8 cellular contexts compared by ENCODE assay signal in genomic region chr1:12617511-12617900, GRCh38. TPM values are rescaled to one million over a fixed set of nuclear protein-coding genes. Genes with fewer than 3 reads are reported as not detected.
DNase-seq lines count a peak whose midpoint lies in the region; ATAC-seq and TF ChIP-seq lines count a peak whose summit lies in the region.

No MANE protein-coding gene starts in this region.

- no peaks in the 10 kb centered on the region for H3K9me3 ChIP-seq in SK-N-SH

- no peak for TF ChIP-seq EP300 in SK-N-SH (IDR thresholded peaks at IDR 0.05; ENCODE audit: borderline replicate concordance in 1 of 2, low read depth in 1 of 2, low read length in 1 of 2)

- POLR2A ChIA-PET in SK-N-SH (lab: Yijun Ruan, JAX) = interaction anchor here (0.6 to 1.2 kb wide), 2 partner anchors 22 to 139 kb away, joined by 3 to 4 read pairs; no protein-coding TSS in a partner anchor

- peaks cover 69% of the 10 kb centered on the region for H3K4me1 Mint-ChIP-seq in activated T-helper 1 cell treated with anti-CD3 and anti-CD28 coated beads, Interleukin-12 subunit alpha, Interleukin-12 subunit beta, Interleukin-2, Interleukin-4 antibody, amounts not matched to agents 30 ng/mL and 10 ng/mL and 1 ng/mL, durations not matched to agents 14 hours and 24 hours and 36 hours (ENCODE audit: low read depth)
- H3K4me1 Mint-ChIP-seq in glutamatergic neuron (ENCODE audit: low read depth, unreplicated experiment) = peaks cover 3% of the 10 kb centered on the region

- peak overlapping the region; percentile 86 for H3K4me2 ChIP-seq in SK-N-SH

- DNase-seq in SK-N-SH = no peak
- peak; percentile 56 for DNase-seq in activated T-helper 1 cell treated with anti-CD3 and anti-CD28 coated beads, Interleukin-12 subunit alpha, Interleukin-12 subunit beta, Interleukin-2, Interleukin-4 antibody, amounts not matched to agents 30 ng/mL and 10 ng/mL and 1 ng/mL, durations not matched to agents 14 hours and 24 hours and 36 hours (ENCODE audit: low spot score)
- no peak for DNase-seq in glutamatergic neuron
- peak; percentile 41 to 42 for DNase-seq in stimulated activated CD4-positive, alpha-beta T cell treated with anti-CD3 and anti-CD28 coated beads, Interleukin-2, amount 100 ng/mL, for 24 hours
- no peak for DNase-seq in cortex of kidney (lab: John Stamatoyannopoulos, UW)

- H3K4me1 ChIP-seq in SK-N-SH (ENCODE audit: control insufficient read depth in 1 of 2, insufficient read depth in 2 of 2, low read depth in 1 of 2, low read length in 1 of 2) = peaks cover 29 to 40% of the 10 kb centered on the region in 2 experiments; a peak in 3 of 4 replicates

- H3K27ac Mint-ChIP-seq in activated T-helper 1 cell treated with anti-CD3 and anti-CD28 coated beads, Interleukin-12 subunit alpha, Interleukin-12 subunit beta, Interleukin-2, Interleukin-4 antibody, amounts not matched to agents 30 ng/mL and 10 ng/mL and 1 ng/mL, durations not matched to agents 14 hours and 24 hours and 36 hours = peak overlapping the region; percentile 98
- no peak overlapping the region for H3K27ac Mint-ChIP-seq in glutamatergic neuron (ENCODE audit: unreplicated experiment)

- intact Hi-C loops in activated T-helper 1 cell treated with anti-CD3 and anti-CD28 coated beads, Interleukin-12 subunit alpha, Interleukin-12 subunit beta, Interleukin-2, Interleukin-4 antibody, amounts not matched to agents 30 ng/mL and 10 ng/mL and 1 ng/mL, durations not matched to agents 14 hours and 24 hours and 36 hours (cut with micrococcal nuclease) = loop anchor here (5.0 kb wide), 1 partner anchor 810 kb away; the partner anchor contains the start of genes CLCN6 and MTHFR

- TF ChIP-seq RAD21 in SK-N-SH (IDR thresholded peaks at IDR 0.05; ENCODE audit: low read length) = no peak

- H3K4me3 ChIP-seq in SK-N-SH (ENCODE audit: low read depth in 2 of 2, low read length in 1 of 2) = peak overlapping the region; percentile 48 to 59

- H3F3A ChIP-seq in SK-N-SH (replicated peaks; ENCODE audit: insufficient read depth) = peaks cover 18% of the 10 kb centered on the region

- H3K9me2 ChIP-seq in SK-N-SH = no peaks in the 10 kb centered on the region

- H3K9me3 Mint-ChIP-seq in activated T-helper 1 cell treated with anti-CD3 and anti-CD28 coated beads, Interleukin-12 subunit alpha, Interleukin-12 subunit beta, Interleukin-2, Interleukin-4 antibody, amounts not matched to agents 30 ng/mL and 10 ng/mL and 1 ng/mL, durations not matched to agents 14 hours and 24 hours and 36 hours = no peaks in the 10 kb centered on the region
- peaks cover 5% of the 10 kb centered on the region for H3K9me3 Mint-ChIP-seq in glutamatergic neuron (ENCODE audit: unreplicated experiment)

- H3K36me3 Mint-ChIP-seq in activated T-helper 1 cell treated with anti-CD3 and anti-CD28 coated beads, Interleukin-12 subunit alpha, Interleukin-12 subunit beta, Interleukin-2, Interleukin-4 antibody, amounts not matched to agents 30 ng/mL and 10 ng/mL and 1 ng/mL, durations not matched to agents 14 hours and 24 hours and 36 hours (ENCODE audit: low read depth) = peaks cover 25% of the 10 kb centered on the region
- no peaks in the 10 kb centered on the region for H3K36me3 Mint-ChIP-seq in glutamatergic neuron (ENCODE audit: unreplicated experiment)

- no peaks in the 10 kb centered on the region for H3K79me2 ChIP-seq in SK-N-SH (ENCODE audit: insufficient read depth)

- H3K27me3 ChIP-seq in SK-N-SH (ENCODE audit: insufficient read depth) = no peaks in the 10 kb centered on the region

- H3K27me3 Mint-ChIP-seq in activated T-helper 1 cell treated with anti-CD3 and anti-CD28 coated beads, Interleukin-12 subunit alpha, Interleukin-12 subunit beta, Interleukin-2, Interleukin-4 antibody, amounts not matched to agents 30 ng/mL and 10 ng/mL and 1 ng/mL, durations not matched to agents 14 hours and 24 hours and 36 hours (ENCODE audit: insufficient read depth) = no peaks in the 10 kb centered on the region
- H3K27me3 Mint-ChIP-seq in glutamatergic neuron (ENCODE audit: unreplicated experiment) = peaks cover 11% of the 10 kb centered on the region

- H2AFZ ChIP-seq in SK-N-SH (ENCODE audit: low read depth) = peak overlapping the region; percentile 82

- under 1% methylated on average over 13 of the region's 13 CpGs for WGBS in SK-N-SH (ENCODE audit: low lambda C conversion rate)

- TF ChIP-seq CTCF in SK-N-SH (IDR thresholded peaks at IDR 0.05) (no peak), glutamatergic neuron (IDR thresholded peaks at IDR 0.05; ENCODE audit: partially characterized antibody, unreplicated experiment) (no peak)

- no peaks in the 10 kb centered on the region for H4K20me1 ChIP-seq in SK-N-SH (ENCODE audit: insufficient read depth)

- CTCF ChIA-PET in SK-N-SH (lab: Yijun Ruan, JAX) = interaction anchor here (0.7 to 7.2 kb wide), 11 partner anchors 16 to 366 kb away, joined by 3 to 135 read pairs (median 8); no protein-coding TSS in a partner anchor

- no peak for ATAC-seq in SK-N-SH treated with all-trans-retinoic acid at 6 μM for 48 hours
- no peak for ATAC-seq in GM21447 (IDR thresholded peaks at IDR 0.05; ENCODE audit: unreplicated experiment)
- no peak for ATAC-seq in HG03196 (IDR thresholded peaks at IDR 0.05; ENCODE audit: unreplicated experiment)

- H3K27ac ChIP-seq in SK-N-SH (ENCODE audit: low read depth in 2 of 2, low read length in 1 of 2) = peak overlapping the region in 1 of 2 experiments; percentile 79; a peak in 2 of 4 replicates

- no peaks in the 10 kb centered on the region for H3K36me3 ChIP-seq in SK-N-SH (replicated peaks in 1 of 2; ENCODE audit: control insufficient read depth in 1 of 2, insufficient read depth in 2 of 2, low read length in 1 of 2)

- peak overlapping the region; percentile 97 for H3K4me3 Mint-ChIP-seq in activated T-helper 1 cell treated with anti-CD3 and anti-CD28 coated beads, Interleukin-12 subunit alpha, Interleukin-12 subunit beta, Interleukin-2, Interleukin-4 antibody, amounts not matched to agents 30 ng/mL and 10 ng/mL and 1 ng/mL, durations not matched to agents 14 hours and 24 hours and 36 hours
- peak overlapping the region; percentile 93 for H3K4me3 Mint-ChIP-seq in glutamatergic neuron (ENCODE audit: unreplicated experiment)

- H3K9ac ChIP-seq in SK-N-SH = peak overlapping the region; percentile 53; the same call in 1 of the 2 replicates

TF ChIP-seq in SK-N-SH, 30 proteins besides CTCF, POLR2A, EP300 and RAD21 (continues in another document):
- TF ChIP-seq TAF1 (IDR thresholded peaks at IDR 0.05; ENCODE audit: borderline replicate concordance, low read depth, low read length) = 0 out of 2 replicates have a peak, but pooled peaks have one; percentile 14
- no peak for TF ChIP-seq USF1 (IDR thresholded peaks at IDR 0.05; ENCODE audit: borderline replicate concordance, low read depth)
- no peak for TF ChIP-seq PBX3 (IDR thresholded peaks at IDR 0.05)

TF ChIP-seq in SK-N-SH treated with all-trans-retinoic acid at 6 μM for 48 hours, 23 proteins besides CTCF, POLR2A, EP300 and RAD21 (continues in another document):
- no peak for TF ChIP-seq ZC3H10 (CRISPR knock-in tag; IDR thresholded peaks at IDR 0.05)
- no peak for TF ChIP-seq TSHZ2 (CRISPR knock-in tag; IDR thresholded peaks at IDR 0.05)

RNA-seq across cellular contexts. Expression of gene DHRS3, which starts 0.5 kb away (rescaled TPM):
- polyA plus RNA-seq in SK-N-SH (2012; rRNA removed) = 29.6 and 44.8 TPM in 2 replicates
- polyA plus RNA-seq in SK-N-SH (2012; cell fraction: cytosol; rRNA removed) = 17.6 and 26.3 TPM in 2 replicates
- 41.9 and 43.1 TPM in 2 replicates for polyA plus RNA-seq in SK-N-SH (2012; cell fraction: nucleus; rRNA removed)
- total RNA-seq in activated T-helper 1 cell treated with anti-CD3 and anti-CD28 coated beads, Interleukin-12 subunit alpha, Interleukin-12 subunit beta, Interleukin-2, Interleukin-4 antibody, amounts not matched to agents 30 ng/mL and 10 ng/mL and 1 ng/mL, durations not matched to agents 14 hours and 24 hours and 36 hours = 109 and 111 TPM in 2 replicates
- total RNA-seq in glutamatergic neuron (ENCODE audit: unreplicated experiment) = not detected

RNA-seq across cellular contexts. Expression of gene AADACL4, which starts 26.4 kb away (rescaled TPM):
- polyA plus RNA-seq in SK-N-SH (2012; rRNA removed) = 0.32 and 0.59 TPM in 2 replicates
- 0.21 and 0.23 TPM in 2 replicates for polyA plus RNA-seq in SK-N-SH (2012; cell fraction: cytosol; rRNA removed)
- polyA plus RNA-seq in SK-N-SH (2012; cell fraction: nucleus; rRNA removed) = 2.5 TPM in 2 replicates
- total RNA-seq in activated T-helper 1 cell treated with anti-CD3 and anti-CD28 coated beads, Interleukin-12 subunit alpha, Interleukin-12 subunit beta, Interleukin-2, Interleukin-4 antibody, amounts not matched to agents 30 ng/mL and 10 ng/mL and 1 ng/mL, durations not matched to agents 14 hours and 24 hours and 36 hours = not detected in 2 replicates
- total RNA-seq in glutamatergic neuron (ENCODE audit: unreplicated experiment) = not detected

Comparison
In these comparisons a context has a peak if more than half of its experiments do, and no peak if none do; other contexts are left out.
1. DNase-seq: peak in activated T-helper 1 cell treated with anti-CD3 and anti-CD28 coated beads, Interleukin-12 subunit alpha, Interleukin-12 subunit beta, Interleukin-2, Interleukin-4 antibody, amounts not matched to agents 30 ng/mL and 10 ng/mL and 1 ng/mL, durations not matched to agents 14 hours and 24 hours and 36 hours (single experiment) and stimulated activated CD4-positive, alpha-beta T cell treated with anti-CD3 and anti-CD28 coated beads, Interleukin-2, amount 100 ng/mL, for 24 hours (2 of 2); none in SK-N-SH (single experiment), glutamatergic neuron (single experiment) and cortex of kidney (single experiment).
2. RNA of gene DHRS3, which starts 0.5 kb away (total RNA-seq): 109 to 111 TPM in activated T-helper 1 cell treated with anti-CD3 and anti-CD28 coated beads, Interleukin-12 subunit alpha, Interleukin-12 subunit beta, Interleukin-2, Interleukin-4 antibody, amounts not matched to agents 30 ng/mL and 10 ng/mL and 1 ng/mL, durations not matched to agents 14 hours and 24 hours and 36 hours; not detected in glutamatergic neuron (single experiment); every median in the first group is over 10 times any median in the second.